Comparison of ENCODE assay signal across 3 cellular contexts in genomic region chr4:184276346-184276745, GRCh38. TPM values are rescaled to one million over a fixed set of nuclear protein-coding genes. Genes with fewer than 3 reads are reported as not detected.
"Had no signal": no experiment of that assay in that cellular context is flagged by ENCODE, and none has a peak within 500 bp of the region (broad histone marks: within the 10 kb centered on the region; RNA-seq: fewer than 3 reads in every experiment).

No MANE protein-coding gene starts in this region.

RNA-seq across cellular contexts. Expression of gene ENPP6, which starts 58.7 kb away (rescaled TPM):
- total RNA-seq: ascending aorta, cardiac muscle cell, foreskin keratinocyte had no signal
- polyA plus RNA-seq: cardiac muscle cell had no signal
